In the genomic region with DNA sequence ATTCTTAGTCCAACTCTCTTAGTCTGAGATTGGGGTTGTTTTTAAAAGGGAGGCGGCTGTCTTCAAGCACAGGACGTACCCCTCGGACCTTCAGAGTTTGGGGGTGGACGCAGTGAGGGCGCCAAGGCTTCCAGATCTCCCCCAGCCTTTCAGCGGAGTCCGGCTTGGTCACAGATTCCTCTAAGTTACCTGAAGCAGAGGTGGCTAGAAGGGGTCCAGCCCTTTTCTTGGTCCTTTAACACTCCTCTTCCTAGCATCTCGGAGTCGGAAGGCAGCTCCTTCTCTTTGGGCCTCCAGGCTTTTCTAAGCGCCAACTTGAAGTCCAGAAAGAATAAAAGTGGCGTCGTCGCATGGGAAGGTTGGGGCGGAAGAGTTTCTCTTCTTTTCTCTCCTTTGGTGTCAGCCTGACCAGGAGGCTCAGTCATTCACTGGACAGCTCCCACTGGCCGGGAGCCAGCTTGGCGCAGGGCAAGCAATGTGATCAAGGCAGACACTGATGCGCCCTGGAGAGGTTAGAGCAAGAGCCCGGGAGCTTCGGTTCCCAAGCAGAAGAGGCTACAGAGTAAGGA, we compare ENCODE assay signal across 8 cellular contexts. TPM values are rescaled to one million over a fixed set of nuclear protein-coding genes. Genes with fewer than 3 reads are reported as not detected.
DNase-seq lines count a peak whose midpoint lies in the region; ATAC-seq and TF ChIP-seq lines count a peak whose summit lies in the region.

No MANE protein-coding gene starts in this region.

- H4K20me1 ChIP-seq in BLaER1 treated with 17β-estradiol and CSF1 and Interleukin-3, amounts not matched to agents 10 nM and 100 nM = peaks cover 0 to 7% (median 0%) of the 10 kb centered on the region in 11 experiments; a peak in 2 of 22 replicates

- H3K4me3 Mint-ChIP-seq in HFFc6 = peak overlapping the region; percentile 86
- H3K4me3 Mint-ChIP-seq in nephron progenitor cell = peak overlapping the region; percentile 91

- H3K27me3 Mint-ChIP-seq in HFFc6 (ENCODE audit: insufficient read depth) (peaks cover 19% of the 10 kb centered on the region), nephron progenitor cell (ENCODE audit: low read depth, poor library complexity) (peaks cover 92% of the 10 kb centered on the region)

- H3K36me3 Mint-ChIP-seq in HFFc6 (ENCODE audit: low read depth) = no peaks in the 10 kb centered on the region
- H3K36me3 Mint-ChIP-seq in nephron progenitor cell (ENCODE audit: low read depth) = no peaks in the 10 kb centered on the region

- peak overlapping the region; percentile 28 to 65 (median 52); a peak in 19 of 20 replicates for H3K4me3 ChIP-seq in BLaER1 treated with 17β-estradiol and CSF1 and Interleukin-3, amounts not matched to agents 10 nM and 100 nM
- H3K4me3 ChIP-seq in fibroblast of pulmonary artery (replicated peaks; ENCODE audit: low read depth, low read length) = peak overlapping the region; percentile 49

- H3K9ac ChIP-seq in BLaER1 treated with 17β-estradiol and CSF1 and Interleukin-3, amounts not matched to agents 10 nM and 100 nM = peak overlapping the region in 3 of 11 experiments; percentile 12 to 50 (median 35); a peak in 5 of 22 replicates

- H3K9me3 Mint-ChIP-seq in HFFc6 = no peaks in the 10 kb centered on the region
- peaks cover 32% of the 10 kb centered on the region for H3K9me3 Mint-ChIP-seq in nephron progenitor cell

- TF ChIP-seq CTCF in HFFc6 (IDR thresholded peaks at IDR 0.05) (no peak), VCaP (conservative IDR thresholded peaks at IDR 0.05) (no peak), fibroblast of pulmonary artery (IDR thresholded peaks at IDR 0.05; ENCODE audit: low read length, missing control alignments) (no peak), nephron progenitor cell (IDR thresholded peaks at IDR 0.05) (no peak), RWPE1 (conservative IDR thresholded peaks at IDR 0.05; ENCODE audit: low read depth) (no peak)

- ATAC-seq in HG02588 (IDR thresholded peaks at IDR 0.05; ENCODE audit: unreplicated experiment) = no peak

- peak; percentile 71 for DNase-seq in HFFc6
- peak; percentile 72 for DNase-seq in fibroblast of pulmonary artery (ENCODE audit: low read depth)
- peak; percentile 56 for DNase-seq in nephron progenitor cell
- no peak for DNase-seq in DMS79 (lab: John Stamatoyannopoulos, UW)
- DNase-seq in RWPE1 (ENCODE audit: low spot score) = no peak

- peaks cover 64 to 79% (median 73%) of the 10 kb centered on the region in 11 experiments for H3K27me3 ChIP-seq in BLaER1 treated with 17β-estradiol and CSF1 and Interleukin-3, amounts not matched to agents 10 nM and 100 nM

- POLR2A ChIA-PET in RWPE1 (lab: Yijun Ruan, JAX; ENCODE audit: low non-redundant PET) = interaction anchor here (1.1 kb wide), 1 partner anchor 53 kb away, joined by 3 read pairs; a partner anchor contains a TSS

- H3K36me3 ChIP-seq in BLaER1 treated with 17β-estradiol and CSF1 and Interleukin-3, amounts not matched to agents 10 nM and 100 nM = no peaks in the 10 kb centered on the region

- H3K4me2 ChIP-seq in BLaER1 treated with 17β-estradiol and CSF1 and Interleukin-3, amounts not matched to agents 10 nM and 100 nM = peak overlapping the region; percentile 70 to 92 (median 85)

- CTCF ChIA-PET in RWPE1 (lab: Yijun Ruan, JAX) = interaction anchor here (0.5 to 2.2 kb wide), 7 partner anchors 19 to 305 kb away, joined by 3 to 9 read pairs (median 4); no protein-coding TSS in a partner anchor

- H3K9me3 ChIP-seq in BLaER1 treated with 17β-estradiol and CSF1 and Interleukin-3, amounts not matched to agents 10 nM and 100 nM (replicated peaks in 1 of 11) = peaks cover 18 to 35% (median 27%) of the 10 kb centered on the region in 11 experiments

- H3K27ac Mint-ChIP-seq in HFFc6 (no peak overlapping the region), nephron progenitor cell (no peak overlapping the region)

- H3K4me1 Mint-ChIP-seq in HFFc6 (ENCODE audit: low read depth) (peaks cover 46% of the 10 kb centered on the region), nephron progenitor cell (peaks cover 39% of the 10 kb centered on the region)

- H3K4me1 ChIP-seq in BLaER1 treated with 17β-estradiol and CSF1 and Interleukin-3, amounts not matched to agents 10 nM and 100 nM = peaks cover 11 to 25% (median 21%) of the 10 kb centered on the region in 10 experiments

- H3K27ac ChIP-seq in BLaER1 treated with 17β-estradiol and CSF1 and Interleukin-3, amounts not matched to agents 10 nM and 100 nM = no peak overlapping the region
- peak overlapping the region; percentile 41; the same call in 1 of the 2 replicates for H3K27ac ChIP-seq in VCaP
- H3K27ac ChIP-seq in RWPE1 = no peak overlapping the region

RNA-seq across cellular contexts. Expression of a gene that starts 9.6 kb away (rescaled TPM):
- total RNA-seq in HFFc6 (2021; fragmentation: NEBNext Ultra II Directional; extraction: Animal tissue kit (Norgen Biotek cat#: 25700)) = not detected

RNA-seq across cellular contexts. Expression of a gene that starts 40.7 kb away (rescaled TPM):
- not detected for total RNA-seq in HFFc6 (2021; fragmentation: NEBNext Ultra II Directional; extraction: Animal tissue kit (Norgen Biotek cat#: 25700))

RNA-seq across cellular contexts. Expression of a gene that starts 44.1 kb away (rescaled TPM):
- not detected for total RNA-seq in HFFc6 (2021; fragmentation: NEBNext Ultra II Directional; extraction: Animal tissue kit (Norgen Biotek cat#: 25700))

RNA-seq across cellular contexts. Expression of a gene that starts 52.5 kb away (rescaled TPM):
- 1 to 10 TPM; 2.8 to 6.9 (median 5.3) TPM for total RNA-seq in HFFc6 (2021; fragmentation: NEBNext Ultra II Directional; extraction: Animal tissue kit (Norgen Biotek cat#: 25700))

RNA-seq across cellular contexts. Expression of a gene that starts 56.7 kb away (rescaled TPM):
- total RNA-seq in HFFc6 (2021; fragmentation: NEBNext Ultra II Directional; extraction: Animal tissue kit (Norgen Biotek cat#: 25700)) = 1 to 10 TPM; 2.4 to 4.0 (median 3.2) TPM

Comparison
In these comparisons a context has a peak if more than half of its experiments do, and no peak if none do; other contexts are left out.
1. DNase-seq: peak in HFFc6 (single experiment), fibroblast of pulmonary artery (single experiment) and nephron progenitor cell (single experiment); none in DMS79 (single experiment) and RWPE1 (single experiment).